ENCODE assay signal across 11 cellular contexts in genomic region chr14:100476012-100476822, GRCh38.
A peak's percentile ranks its signal among the peaks of the same experiment; 100 is the strongest.
DNase-seq lines count a peak whose midpoint lies in the region; ATAC-seq, FAIRE-seq and TF ChIP-seq lines count a peak whose summit lies in the region.
"Had no signal": no experiment of that assay in that cellular context is flagged by ENCODE, and none has a peak within 500 bp of the region (broad histone marks: within the 10 kb centered on the region; RNA-seq: fewer than 3 reads in every experiment).

No MANE protein-coding gene starts in this region.

- no peaks in the 10 kb centered on the region for H3K9me2 ChIP-seq in neural cell (ENCODE audit: insufficient read depth, low read length)

- H3K4me2 ChIP-seq in neural cell (ENCODE audit: low read length) = no peak overlapping the region

- no peak for ATAC-seq in HG02763 (IDR thresholded peaks at IDR 0.05; ENCODE audit: unreplicated experiment)
- ATAC-seq: naive thymus-derived CD8-positive, alpha-beta T cell; stimulated activated naive B cell treated with anti-CD40 and anti-IgM and Interleukin-4, amounts not matched to agents 10 μg/mL and 1 μg/mL and 100 μg/mL, for 72 hours had no signal

- H3K9ac ChIP-seq in neural cell (ENCODE audit: low read length) = no peak overlapping the region

- no peak for FAIRE-seq in frontal cortex (lab: Jason Lieb, UNC)

- H3K4me3 ChIP-seq in cardiac fibroblast (replicated peaks in 1 of 2; ENCODE audit: low read depth in 2 of 2, low read length in 2 of 2) = no peak overlapping the region
- H3K4me3 ChIP-seq in neural cell (ENCODE audit: low read length) = peak overlapping the region; percentile 33

- H2AFZ ChIP-seq in neural cell (ENCODE audit: low read depth, low read length) = no peak overlapping the region

- H3F3A ChIP-seq in neural cell (ENCODE audit: insufficient read depth, low read length, poor library complexity, severe bottlenecking) = peaks cover 3% of the 10 kb centered on the region

- H4K20me1 ChIP-seq in neural cell (ENCODE audit: insufficient read depth) = no peaks in the 10 kb centered on the region

- H3K9me3 ChIP-seq in neural cell (ENCODE audit: low read length) = no peaks in the 10 kb centered on the region

- no peak for TF ChIP-seq RAD21 in neural cell (conservative IDR thresholded peaks at IDR 0.05)

- H3K27me3 ChIP-seq in neural cell (ENCODE audit: insufficient read depth, low read depth, low read length) = no peaks in the 10 kb centered on the region

- H3K79me2 ChIP-seq in neural cell (replicated peaks; ENCODE audit: insufficient read depth, low read length) = no peaks in the 10 kb centered on the region

- DNase-seq in EL (peak; percentile 96), NCI-H2107 (lab: John Stamatoyannopoulos, UW) (peak; percentile 67), cardiac fibroblast (ENCODE audit: low read depth in 2 of 2) (peak; percentile 47 to 66), frontal cortex (ENCODE audit: low spot score in 2 of 2) (no peak), occipital lobe (lab: John Stamatoyannopoulos, UW) (no peak)
- DNase-seq in activated naive CD4-positive, alpha-beta T cell treated with Interleukin-2 at 50 U/mL for 16 hours = no peak
- DNase-seq: naive thymus-derived CD8-positive, alpha-beta T cell; NCI-H1092; stimulated activated naive B cell treated with anti-CD40 and anti-IgM and Interleukin-4, amounts not matched to agents 10 μg/mL and 1 μg/mL and 100 μg/mL, for 72 hours had no signal

- TF ChIP-seq CTCF in cardiac fibroblast (IDR thresholded peaks at IDR 0.05; ENCODE audit: low read depth, low read length) (no peak), neural cell (IDR thresholded peaks at IDR 0.05; ENCODE audit: poor library complexity, severe bottlenecking) (no peak)

- TF ChIP-seq EP300 in neural cell (conservative IDR thresholded peaks at IDR 0.05; ENCODE audit: poor library complexity, severe bottlenecking) = peak; percentile 38

- peak overlapping the region; percentile 54 for H3K27ac ChIP-seq in neural cell (ENCODE audit: low read length)

- H3K36me3 ChIP-seq in neural cell (ENCODE audit: insufficient read depth, low read length) = no peaks in the 10 kb centered on the region

TF ChIP-seq in neural cell, 6 proteins besides CTCF, POLR2A, EP300 and RAD21:
- TF ChIP-seq EZH2 (IDR thresholded peaks at IDR 0.05; ENCODE audit: borderline replicate concordance, insufficient read depth, low read length, poor library complexity, severe bottlenecking) (no peak), MXI1 (conservative IDR thresholded peaks at IDR 0.05; ENCODE audit: poor library complexity, severe bottlenecking) (no peak), REST (IDR thresholded peaks at IDR 0.05; ENCODE audit: borderline replicate concordance) (no peak), POLR2AphosphoS5 (IDR thresholded peaks at IDR 0.05) (peak; percentile 43), SMC3 (conservative IDR thresholded peaks at IDR 0.05; ENCODE audit: poor library complexity) (no peak), TAF1 (IDR thresholded peaks at IDR 0.05; ENCODE audit: low read depth) (peak; percentile 44)
TF ChIP-seq in neural cell: peak in this region for 2.

Comparison
In these comparisons a context has a peak if more than half of its experiments do, and no peak if none do; other contexts are left out.
1. DNase-seq: peak in EL (single experiment), NCI-H2107 (single experiment) and cardiac fibroblast (2 of 2); none in frontal cortex (0 of 2), occipital lobe (single experiment) and activated naive CD4-positive, alpha-beta T cell treated with Interleukin-2 at 50 U/mL for 16 hours (single experiment).